Comparison of ENCODE assay signal across 34 cellular contexts in genomic region chr12:17020765-17021164, GRCh38.
DNase-seq lines count a peak whose midpoint lies in the region; ATAC-seq and TF ChIP-seq lines count a peak whose summit lies in the region.
"Had no signal": no experiment of that assay in that cellular context is flagged by ENCODE, and none has a peak within 500 bp of the region (broad histone marks: within the 10 kb centered on the region; RNA-seq: fewer than 3 reads in every experiment).

No MANE protein-coding gene starts in this region.

- TF ChIP-seq CTCF in glutamatergic neuron (IDR thresholded peaks at IDR 0.05; ENCODE audit: partially characterized antibody, unreplicated experiment), result no peak
- no peak for TF ChIP-seq CTCF in neural progenitor cell (IDR thresholded peaks at IDR 0.05)

- peaks cover 3% of the 10 kb centered on the region for H3K4me1 Mint-ChIP-seq in glutamatergic neuron (ENCODE audit: low read depth, unreplicated experiment)
- H3K4me1 Mint-ChIP-seq in neural progenitor cell, result peaks cover 7% of the 10 kb centered on the region
- H3K4me1 Mint-ChIP-seq in naive thymus-derived CD4-positive, alpha-beta T cell, result no peaks in the 10 kb centered on the region
- H3K4me1 Mint-ChIP-seq: activated naive CD4-positive, alpha-beta T cell treated with anti-CD3 and anti-CD28 coated beads, Interleukin-2, amount 10 ng/mL, durations not matched to agents 7 days and 5 days had no signal

- no peak overlapping the region for H3K9ac ChIP-seq in neural progenitor cell
- H3K9ac ChIP-seq: KMS-11 had no signal

- no peak overlapping the region for H3K27ac ChIP-seq in neural progenitor cell
- H3K27ac ChIP-seq in naive thymus-derived CD4-positive, alpha-beta T cell (ENCODE audit: low read depth, low read length), result no peak overlapping the region
- H3K27ac ChIP-seq: C4-2B, esophagus muscularis mucosa, foreskin keratinocyte, HL-60, KMS-11, prostate gland, stomach had no signal

- DNase-seq in NCI-H146 (lab: John Stamatoyannopoulos, UW) (peak; percentile 33), NCI-H146 treated with DMSO at 0.1 percent for 48 hours (lab: John Stamatoyannopoulos, UW; ENCODE audit: unreplicated experiment) (no peak), NCI-H1694 (lab: John Stamatoyannopoulos, UW) (peak; percentile 26), glutamatergic neuron (no peak), neural progenitor cell (ENCODE audit: low spot score) (peak; percentile 86), NCI-H1930 (lab: John Stamatoyannopoulos, UW) (no peak)
- DNase-seq in stimulated activated CD4-positive, alpha-beta T cell treated with anti-CD3 and anti-CD28 coated beads, Interleukin-15, amount 100 ng/mL, for 24 hours, result no peak
- DNase-seq in naive thymus-derived CD4-positive, alpha-beta T cell, result no peak
- DNase-seq: activated CD8-positive, alpha-beta memory T cell treated with anti-CD3 and anti-CD28 coated beads, Interleukin-2, amount 50 U/mL, for 48 hours; activated CD8-positive, alpha-beta T cell treated with anti-CD3 and anti-CD28 coated beads for 36 hours; activated naive CD4-positive, alpha-beta T cell treated with anti-CD3 and anti-CD28 coated beads, Interleukin-2, amount 10 ng/mL, durations not matched to agents 7 days and 5 days; amniotic stem cell; Caco-2; cerebellar nuclear complex; dermis blood vessel endothelial cell; DMS53; foreskin keratinocyte; GDM1; MG63; NCI-H2029; NCI-H345; nucleus accumbens; SIG-M5; stimulated activated CD4-positive, alpha-beta T cell treated with anti-CD3 and anti-CD28 coated beads, Interleukin-4, amount 100 ng/mL, for 1 hour; stomach had no signal

- H3K27ac Mint-ChIP-seq in glutamatergic neuron (ENCODE audit: unreplicated experiment) (peak overlapping the region; percentile 1), neural progenitor cell (no peak overlapping the region)
- H3K27ac Mint-ChIP-seq in naive thymus-derived CD4-positive, alpha-beta T cell, result no peak overlapping the region
- H3K27ac Mint-ChIP-seq: activated CD8-positive, alpha-beta T cell treated with anti-CD3 and anti-CD28 coated beads for 36 hours; activated naive CD4-positive, alpha-beta T cell treated with anti-CD3 and anti-CD28 coated beads, Interleukin-2, amount 10 ng/mL, durations not matched to agents 7 days and 5 days; T-helper 2 cell treated with Interferon-gamma antibody and Interleukin-4, amounts not matched to agents 5 μg/mL and 100 μg/mL, for 36 hours had no signal

- H3K4me1 ChIP-seq in neural progenitor cell, result peaks cover 29% of the 10 kb centered on the region
- no peaks in the 10 kb centered on the region for H3K4me1 ChIP-seq in naive thymus-derived CD4-positive, alpha-beta T cell (ENCODE audit: control insufficient read depth in 2 of 2, insufficient read depth in 2 of 2, low read length in 2 of 2)
- H3K4me1 ChIP-seq: Caco-2, esophagus muscularis mucosa, foreskin keratinocyte, prostate gland, stomach had no signal

- ATAC-seq in naive thymus-derived CD4-positive, alpha-beta T cell, result no peak
- ATAC-seq: activated CD8-positive, alpha-beta T cell treated with anti-CD3 and anti-CD28 coated beads for 36 hours; foreskin keratinocyte; left lobe of liver; sciatic nerve had no signal

- H3K36me3 Mint-ChIP-seq in glutamatergic neuron (ENCODE audit: unreplicated experiment) (no peaks in the 10 kb centered on the region), neural progenitor cell (no peaks in the 10 kb centered on the region)
- no peaks in the 10 kb centered on the region for H3K36me3 Mint-ChIP-seq in naive thymus-derived CD4-positive, alpha-beta T cell
- H3K36me3 Mint-ChIP-seq: activated naive CD4-positive, alpha-beta T cell treated with anti-CD3 and anti-CD28 coated beads, Interleukin-2, amount 10 ng/mL, durations not matched to agents 7 days and 5 days; brain had no signal

- H3K4me3 Mint-ChIP-seq in glutamatergic neuron (ENCODE audit: unreplicated experiment) (no peak overlapping the region), neural progenitor cell (no peak overlapping the region)
- H3K4me3 Mint-ChIP-seq in naive thymus-derived CD4-positive, alpha-beta T cell, result no peak overlapping the region
- H3K4me3 Mint-ChIP-seq: activated CD8-positive, alpha-beta T cell treated with anti-CD3 and anti-CD28 coated beads for 36 hours; activated naive CD4-positive, alpha-beta T cell treated with anti-CD3 and anti-CD28 coated beads, Interleukin-2, amount 10 ng/mL, durations not matched to agents 7 days and 5 days; T-helper 2 cell treated with Interferon-gamma antibody and Interleukin-4, amounts not matched to agents 5 μg/mL and 100 μg/mL, for 36 hours had no signal

- intact Hi-C loops in naive thymus-derived CD4-positive, alpha-beta T cell (cut with micrococcal nuclease), result no loop called here

- H3K36me3 ChIP-seq in neural progenitor cell, result no peaks in the 10 kb centered on the region
- no peaks in the 10 kb centered on the region for H3K36me3 ChIP-seq in naive thymus-derived CD4-positive, alpha-beta T cell (ENCODE audit: control insufficient read depth in 2 of 3, insufficient read depth in 3 of 3, low read length in 3 of 3)
- H3K36me3 ChIP-seq: esophagus muscularis mucosa, MG63, prostate gland, stomach had no signal

- H3K4me2 ChIP-seq in neural progenitor cell, result peak overlapping the region; percentile 40
- H3K4me2 ChIP-seq: KMS-11 had no signal

- H3K9me3 ChIP-seq in neural progenitor cell (ENCODE audit: low read depth), result no peaks in the 10 kb centered on the region
- H3K9me3 ChIP-seq in naive thymus-derived CD4-positive, alpha-beta T cell (ENCODE audit: control insufficient read depth in 2 of 3, low read length in 3 of 3), result no peaks in the 10 kb centered on the region
- H3K9me3 ChIP-seq: Caco-2, esophagus muscularis mucosa, MG63, prostate gland had no signal

- no peaks in the 10 kb centered on the region for H3K9me3 Mint-ChIP-seq in glutamatergic neuron (ENCODE audit: unreplicated experiment)
- H3K9me3 Mint-ChIP-seq in neural progenitor cell, result no peaks in the 10 kb centered on the region
- peaks cover 1 to 11% (median 6%) of the 10 kb centered on the region in 11 donors for H3K9me3 Mint-ChIP-seq in naive thymus-derived CD4-positive, alpha-beta T cell

- H3K27me3 ChIP-seq in neural progenitor cell, result no peaks in the 10 kb centered on the region
- no peaks in the 10 kb centered on the region for H3K27me3 ChIP-seq in naive thymus-derived CD4-positive, alpha-beta T cell (ENCODE audit: control insufficient read depth in 2 of 2, insufficient read depth in 2 of 2, low read length in 2 of 2)
- H3K27me3 ChIP-seq: esophagus muscularis mucosa, foreskin keratinocyte, MG63, stomach had no signal

- CTCF ChIA-PET in naive thymus-derived CD4-positive, alpha-beta T cell (lab: Charles Lee), result no interaction called here

- no peaks in the 10 kb centered on the region for H4K20me1 ChIP-seq in neural progenitor cell (ENCODE audit: low read depth)

- H3K27me3 Mint-ChIP-seq in glutamatergic neuron (ENCODE audit: unreplicated experiment) (no peaks in the 10 kb centered on the region), neural progenitor cell (ENCODE audit: insufficient read depth, low read depth) (no peaks in the 10 kb centered on the region)
- H3K27me3 Mint-ChIP-seq in naive thymus-derived CD4-positive, alpha-beta T cell, result no peaks in the 10 kb centered on the region
- H3K27me3 Mint-ChIP-seq: activated CD8-positive, alpha-beta T cell treated with anti-CD3 and anti-CD28 coated beads for 36 hours; activated naive CD4-positive, alpha-beta T cell treated with anti-CD3 and anti-CD28 coated beads, Interleukin-2, amount 10 ng/mL, durations not matched to agents 7 days and 5 days had no signal

- POLR2A ChIA-PET in naive thymus-derived CD4-positive, alpha-beta T cell (lab: Charles Lee), result no interaction called here

- no peaks in the 10 kb centered on the region for H3K79me2 ChIP-seq in neural progenitor cell (ENCODE audit: low read depth)

- peaks cover 10% of the 10 kb centered on the region for H3F3A ChIP-seq in neural progenitor cell (ENCODE audit: low read depth)

- no peak overlapping the region for H3K4me3 ChIP-seq in neural progenitor cell
- H3K4me3 ChIP-seq in naive thymus-derived CD4-positive, alpha-beta T cell (ENCODE audit: low read length), result no peak overlapping the region
- H3K4me3 ChIP-seq: esophagus muscularis mucosa, MG63, prostate gland, stomach had no signal

- H2AFZ ChIP-seq in neural progenitor cell (replicated peaks), result no peak overlapping the region

Comparison
In these comparisons a context has a peak if more than half of its experiments do, and no peak if none do; other contexts are left out.
1. DNase-seq: peak in NCI-H146 (single experiment), NCI-H1694 (single experiment) and neural progenitor cell (single experiment); none in NCI-H146 treated with DMSO at 0.1 percent for 48 hours (single experiment), glutamatergic neuron (single experiment), stimulated activated CD4-positive, alpha-beta T cell treated with anti-CD3 and anti-CD28 coated beads, Interleukin-15, amount 100 ng/mL, for 24 hours (single experiment), NCI-H1930 (0 of 2) and naive thymus-derived CD4-positive, alpha-beta T cell (0 of 9).